Comparison of ENCODE assay signal across 8 cellular contexts in the genomic region with DNA sequence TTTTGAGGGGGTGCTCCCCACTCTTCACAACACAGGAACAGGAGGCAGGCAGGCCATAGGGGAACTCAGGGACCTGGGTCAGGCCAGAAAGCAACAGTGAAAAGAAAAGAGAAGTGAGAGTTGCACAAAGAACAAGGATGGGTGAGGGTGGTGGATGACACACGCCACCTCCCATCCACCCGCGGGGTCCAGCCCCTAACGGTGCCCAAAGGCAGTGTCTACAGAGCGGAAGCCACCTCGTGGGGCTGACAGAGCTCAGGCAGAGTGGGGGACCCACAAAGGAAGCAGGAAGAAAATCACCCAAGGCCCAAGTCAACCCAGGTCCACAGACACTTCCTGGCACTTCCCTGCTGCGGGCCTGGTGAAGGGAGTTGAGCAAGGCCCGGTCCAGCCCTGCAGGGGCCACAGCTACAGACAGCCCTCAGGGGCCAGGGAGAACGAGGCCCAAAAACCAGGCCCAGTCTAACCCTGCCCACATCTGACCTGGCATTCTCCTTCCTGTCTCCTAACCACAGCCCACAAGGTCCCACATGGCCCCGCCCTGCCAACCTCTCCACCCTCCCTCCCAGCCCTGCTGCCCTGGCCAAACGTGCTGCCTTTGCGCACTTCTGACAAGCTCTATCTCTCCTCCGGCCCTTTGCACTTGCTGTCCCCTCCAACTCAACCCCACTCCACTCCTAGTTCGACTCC. TPM values are rescaled to one million over a fixed set of nuclear protein-coding genes. Genes with fewer than 3 reads are reported as not detected.
DNase-seq lines count a peak whose midpoint lies in the region; ATAC-seq and TF ChIP-seq lines count a peak whose summit lies in the region.

No MANE protein-coding gene starts in this region.

- H3K4me3 ChIP-seq in Panc1 (ENCODE audit: low read depth in 2 of 2, low read length in 2 of 2) (no peak overlapping the region), mucosa of descending colon (no peak overlapping the region)

- no peaks in the 10 kb centered on the region for H3K9me3 Mint-ChIP-seq in progenitor cell of endocrine pancreas (ENCODE audit: low read depth)

- no peak overlapping the region for H3K27ac ChIP-seq in Panc1 (ENCODE audit: low read length)

- CTCF ChIA-PET in Panc1 (lab: Charles Lee) = no interaction called here

- H3K9me3 ChIP-seq in Panc1 (ENCODE audit: control insufficient read depth, insufficient read depth, low read depth, low read length) (no peaks in the 10 kb centered on the region), mucosa of descending colon (no peaks in the 10 kb centered on the region)

- in situ Hi-C loops in Panc1 (cut with HindIII; ENCODE audit: low pct_unique_long_range_greater_than_20kb, low sequenced_read_pairs) = no loop called here
- in situ Hi-C loops in ACHN (cut with HindIII; ENCODE audit: low pct_ligation_motif_present, low pct_unique_long_range_greater_than_20kb, low sequenced_read_pairs) = no loop called here

- H3K4me1 ChIP-seq in Panc1 (ENCODE audit: control insufficient read depth, insufficient read depth, low read length) (peaks cover 6% of the 10 kb centered on the region), mucosa of descending colon (ENCODE audit: low read depth) (peaks cover 3% of the 10 kb centered on the region)

- intact Hi-C loops in Panc1 (cut with micrococcal nuclease; ENCODE audit: unreplicated experiment) (no loop called here), mucosa of descending colon (cut with DNase I, micrococcal nuclease) (no loop called here)

- no peak overlapping the region for H3K27ac Mint-ChIP-seq in progenitor cell of endocrine pancreas

- no peaks in the 10 kb centered on the region for H3K27me3 Mint-ChIP-seq in progenitor cell of endocrine pancreas

- TF ChIP-seq CTCF in Panc1 (IDR thresholded peaks at IDR 0.05) (no peak), mucosa of descending colon (IDR thresholded peaks at IDR 0.05) (no peak), progenitor cell of endocrine pancreas (IDR thresholded peaks at IDR 0.05; ENCODE audit: unreplicated experiment) (no peak)

- no peak overlapping the region for H3K4me3 Mint-ChIP-seq in progenitor cell of endocrine pancreas (ENCODE audit: low read depth)

- POLR2A ChIA-PET in Panc1 (lab: Charles Lee) = no interaction called here

- H3K4me1 Mint-ChIP-seq in progenitor cell of endocrine pancreas (ENCODE audit: low read depth) = peaks cover 2% of the 10 kb centered on the region

- ATAC-seq in GM18873 (IDR thresholded peaks at IDR 0.05; ENCODE audit: low FRiP score, unreplicated experiment) = peak; percentile 92
- ATAC-seq in HG02938 (IDR thresholded peaks at IDR 0.05; ENCODE audit: unreplicated experiment) = peak; percentile 91
- ATAC-seq in Panc1 = peak; percentile 64
- ATAC-seq in mucosa of descending colon = peak; percentile 90

- peaks cover under 1% of the 10 kb centered on the region for H3K36me3 Mint-ChIP-seq in progenitor cell of endocrine pancreas (ENCODE audit: insufficient read depth)

- DNase-seq in Panc1 (ENCODE audit: low read depth, low spot score) = no peak
- DNase-seq in activated effector memory CD4-positive, alpha-beta T cell treated with Interleukin-2 at 50 U/mL for 16 hours = peak; percentile 73
- DNase-seq in mucosa of descending colon = peak; percentile 53 to 86 (median 69)
- peak; percentile 61 for DNase-seq in ureter (ENCODE audit: low spot score)
- DNase-seq in progenitor cell of endocrine pancreas (ENCODE audit: low spot score, unreplicated experiment) = no peak
- no peak for DNase-seq in ACHN

- H3K36me3 ChIP-seq in Panc1 (ENCODE audit: control insufficient read depth, insufficient read depth, low read length) = no peaks in the 10 kb centered on the region
- H3K36me3 ChIP-seq in mucosa of descending colon (ENCODE audit: low read depth) = no peaks in the 10 kb centered on the region

- no TSS peak for BruUV-seq in Panc1 (replicated peaks; lab: Mats Ljungman, UMichigan)

- H3K27me3 ChIP-seq in Panc1 (ENCODE audit: control insufficient read depth, insufficient read depth, low read length) = no peaks in the 10 kb centered on the region

RNA-seq across cellular contexts. Expression of a gene that starts 5.9 kb away (rescaled TPM):
- total RNA-seq in Panc1 (2021; ENCODE audit: unreplicated experiment) = 36.8 TPM
- polyA plus RNA-seq in Panc1 (2012; ENCODE audit: insufficient read length) = 39.2 TPM
- 10 to 100 TPM in 1 of 3 donors, 1 to 10 TPM in 2; 6.7 to 14.8 (median 8.1) TPM for total RNA-seq in mucosa of descending colon
- 19.9 TPM for total RNA-seq in ureter
- 71.4 and 78.2 TPM in 2 replicates for total RNA-seq in progenitor cell of endocrine pancreas

Comparison
In these comparisons a context has a peak if more than half of its experiments do, and no peak if none do; other contexts are left out.
1. DNase-seq: peak in activated effector memory CD4-positive, alpha-beta T cell treated with Interleukin-2 at 50 U/mL for 16 hours (single experiment), mucosa of descending colon (3 of 3) and ureter (single experiment); none in Panc1 (single experiment), progenitor cell of endocrine pancreas (single experiment) and ACHN (single experiment).
2. Peak in every context shown above with its lines, with median percentiles within 50 percentile points of each other: ATAC-seq.